10 cellular contexts compared by ENCODE assay signal in genomic region chr17:16989230-16989952, GRCh38. TPM values are rescaled to one million over a fixed set of nuclear protein-coding genes. Genes with fewer than 3 reads are reported as not detected.
DNase-seq lines count a peak whose midpoint lies in the region; ATAC-seq and TF ChIP-seq lines count a peak whose summit lies in the region.
"Had no signal": no experiment of that assay in that cellular context is flagged by ENCODE, and none has a peak within 500 bp of the region (broad histone marks: within the 10 kb centered on the region; RNA-seq: fewer than 3 reads in every experiment).

No MANE protein-coding gene starts in this region.

- H2AFZ ChIP-seq in DND-41 (ENCODE audit: low read depth, low read length) (no peak overlapping the region), osteoblast (ENCODE audit: low read length) (no peak overlapping the region)

- no peaks in the 10 kb centered on the region for H4K20me1 ChIP-seq in DND-41 (ENCODE audit: insufficient read depth, low read length)
- H4K20me1 ChIP-seq in osteoblast (ENCODE audit: insufficient read depth, low read length) = no peaks in the 10 kb centered on the region

- DNase-seq in DND-41 (peak; percentile 75), islet precursor cell (no peak), osteoblast (ENCODE audit: insufficient read length, low spot score, missing footprints) (no peak)
- peak; percentile 49 for DNase-seq in central memory CD4-positive, alpha-beta T cell
- no peak for DNase-seq in stimulated activated CD4-positive, alpha-beta T cell treated with anti-CD3 and anti-CD28 coated beads, Interleukin-12 subunit alpha, Interleukin-12 subunit beta, amount 100 ng/mL, for 4 hours

- H3K4me1 ChIP-seq in DND-41 (ENCODE audit: insufficient read depth, low read length) (peaks cover 68% of the 10 kb centered on the region), osteoblast (ENCODE audit: insufficient read depth, low read length) (peaks cover 14% of the 10 kb centered on the region)

- H3K9me3 ChIP-seq in DND-41 (ENCODE audit: insufficient read depth, low read length, severe bottlenecking) (no peaks in the 10 kb centered on the region), osteoblast (ENCODE audit: low read depth, low read length) (no peaks in the 10 kb centered on the region)

- TF ChIP-seq CTCF in DND-41 (IDR thresholded peaks at IDR 0.05; ENCODE audit: borderline replicate concordance, extremely low read depth, low read length, poor library complexity, severe bottlenecking) = peak; percentile 45
- no peak for TF ChIP-seq CTCF in osteoblast (IDR thresholded peaks at IDR 0.05; ENCODE audit: extremely low read depth, low read depth, low read length)

- H3K27ac ChIP-seq in DND-41 (ENCODE audit: low read length) = peak overlapping the region; percentile 90
- no peak overlapping the region for H3K27ac ChIP-seq in osteoblast (ENCODE audit: low read depth, low read length)

- H3K36me3 ChIP-seq in DND-41 (ENCODE audit: insufficient read depth, low read length) (no peaks in the 10 kb centered on the region), osteoblast (ENCODE audit: insufficient read depth, low read length) (no peaks in the 10 kb centered on the region)

- H3K4me2 ChIP-seq in DND-41 (ENCODE audit: insufficient read depth, low read length) = peak overlapping the region; percentile 40
- H3K4me2 ChIP-seq in osteoblast (ENCODE audit: insufficient read depth, low read length) = no peak overlapping the region

- H3K9ac ChIP-seq in DND-41 (ENCODE audit: low read depth, low read length) = peak overlapping the region; percentile 41

- H3K27me3 ChIP-seq in DND-41 (ENCODE audit: insufficient read depth, low read length, poor library complexity) = no peaks in the 10 kb centered on the region
- peaks cover 5% of the 10 kb centered on the region for H3K27me3 ChIP-seq in osteoblast (ENCODE audit: insufficient read depth, low read length)

- no peaks in the 10 kb centered on the region for H3K79me2 ChIP-seq in DND-41 (ENCODE audit: insufficient read depth, low read length)
- no peaks in the 10 kb centered on the region for H3K79me2 ChIP-seq in osteoblast (ENCODE audit: insufficient read depth, low read length)

- peak overlapping the region in 1 of 2 experiments; percentile 24; a peak in 2 of 4 replicates for H3K4me3 ChIP-seq in DND-41 (ENCODE audit: low read depth in 1 of 2, low read length in 2 of 2)
- H3K4me3 ChIP-seq in osteoblast (ENCODE audit: insufficient read depth, low read length) = no peak overlapping the region

- ATAC-seq in DND-41 (ENCODE audit: insufficient read depth, low read depth) (peak; percentile 69), GM19328 (IDR thresholded peaks at IDR 0.05; ENCODE audit: unreplicated experiment) (peak; percentile 32), HG03354 (IDR thresholded peaks at IDR 0.05; ENCODE audit: poor library complexity, severe bottlenecking, unreplicated experiment) (peak; percentile 25), HG03159 (IDR thresholded peaks at IDR 0.05; ENCODE audit: unreplicated experiment) (no peak)

RNA-seq across cellular contexts. Expression of gene TNFRSF13B, which starts 17.5 kb away (rescaled TPM):
- not detected in 2 replicates for total RNA-seq in osteoblast
- total RNA-seq: myocyte, SK-MEL-5 had no signal

RNA-seq across cellular contexts. Expression of gene MPRIP, which starts 52.9 kb away (rescaled TPM):
- 120 and 149 TPM in 2 replicates for total RNA-seq in osteoblast

Comparison
In these comparisons a context has a peak if more than half of its experiments do, and no peak if none do; other contexts are left out.
1. DNase-seq: peak in DND-41 (single experiment) and central memory CD4-positive, alpha-beta T cell (single experiment); none in islet precursor cell (single experiment), stimulated activated CD4-positive, alpha-beta T cell treated with anti-CD3 and anti-CD28 coated beads, Interleukin-12 subunit alpha, Interleukin-12 subunit beta, amount 100 ng/mL, for 4 hours (single experiment) and osteoblast (single experiment).